In genomic region chr2:44578401-44579135, GRCh38 we compare ENCODE assay signal across 9 cellular contexts.
A peak's percentile ranks its signal among the peaks of the same experiment; 100 is the strongest.
DNase-seq lines count a peak whose midpoint lies in the region; ATAC-seq, FAIRE-seq and TF ChIP-seq lines count a peak whose summit lies in the region.
"Had no signal": no experiment of that assay in that cellular context is flagged by ENCODE, and none has a peak within 500 bp of the region (broad histone marks: within the 10 kb centered on the region; RNA-seq: fewer than 3 reads in every experiment).

No MANE protein-coding gene starts in this region.

- intact Hi-C loops in Caco-2 (cut with micrococcal nuclease; ENCODE audit: unreplicated experiment), result no loop called here

- no peaks in the 10 kb centered on the region for H3K27me3 Mint-ChIP-seq in Caco-2 (ENCODE audit: insufficient read depth, unreplicated experiment)

- POLR2A ChIA-PET in Caco-2 (lab: Charles Lee), result interaction anchor here (0.7 to 1.0 kb wide), 2 partner anchors 12 to 44 kb away, joined by 3 to 5 read pairs; no protein-coding TSS in a partner anchor
- POLR2A ChIA-PET in RWPE1 (lab: Yijun Ruan, JAX; ENCODE audit: low non-redundant PET), result no interaction called here

- in situ Hi-C loops in HAP-1 (cut with MboI; ENCODE audit: low sequenced_read_pairs), result no loop called here

- H3K27ac ChIP-seq in RWPE1 (no peak overlapping the region), keratinocyte (ENCODE audit: control insufficient read depth, insufficient read depth, low read length) (peak overlapping the region; percentile 62)

- H3K36me3 ChIP-seq in Caco-2 (ENCODE audit: control insufficient read depth, insufficient read depth, low read length) (no peaks in the 10 kb centered on the region), keratinocyte (ENCODE audit: control insufficient read depth in 2 of 2, extremely low read depth in 1 of 2, insufficient read depth in 2 of 2, low read length in 2 of 2) (no peaks in the 10 kb centered on the region), HAP-1 (replicated peaks) (no peaks in the 10 kb centered on the region)

- H3K27ac Mint-ChIP-seq in Caco-2 (ENCODE audit: unreplicated experiment), result peak overlapping the region; percentile 74

- H3K79me2 ChIP-seq in keratinocyte (ENCODE audit: control insufficient read depth, insufficient read depth, low read length), result no peaks in the 10 kb centered on the region

- H3K9me3 ChIP-seq in Caco-2, result no peaks in the 10 kb centered on the region
- no peaks in the 10 kb centered on the region for H3K9me3 ChIP-seq in keratinocyte (ENCODE audit: control insufficient read depth, low read depth, low read length)
- H3K9me3 ChIP-seq in HAP-1, result no peaks in the 10 kb centered on the region

- BruUV-seq in Caco-2 (replicated peaks; lab: Mats Ljungman, UMichigan), result no TSS peak

- peak; percentile 78 for FAIRE-seq in keratinocyte (lab: Jason Lieb, UNC)
- FAIRE-seq: TTC549 had no signal

- no peaks in the 10 kb centered on the region for H4K20me1 ChIP-seq in keratinocyte (ENCODE audit: control insufficient read depth, extremely low read depth, insufficient read depth, low read length)

- H3K4me3 ChIP-seq in Caco-2 (ENCODE audit: low read depth, low read length) (no peak overlapping the region), keratinocyte (ENCODE audit: control insufficient read depth in 2 of 3, extremely low read depth in 1 of 3, insufficient read depth in 2 of 3, low read depth in 1 of 3, low read length in 3 of 3) (peak overlapping the region in 2 of 3 experiments; percentile 31 to 53), HAP-1 (no peak overlapping the region)

- peak overlapping the region; percentile 10 for H3K9ac ChIP-seq in keratinocyte (ENCODE audit: control insufficient read depth, extremely low read depth, insufficient read depth, low read length)

- H3K9me1 ChIP-seq in keratinocyte (ENCODE audit: control insufficient read depth, extremely low read depth, insufficient read depth, low read length), result no peaks in the 10 kb centered on the region

- H3K27me3 ChIP-seq in Caco-2 (replicated peaks; ENCODE audit: control insufficient read depth, insufficient read depth, low read length) (no peaks in the 10 kb centered on the region), keratinocyte (ENCODE audit: control insufficient read depth, extremely low read depth, insufficient read depth, low read length) (no peaks in the 10 kb centered on the region), HAP-1 (ENCODE audit: low read depth) (no peaks in the 10 kb centered on the region)

- dilution Hi-C loops in keratinocyte (cut with MboI; ENCODE audit: extremely low pct_ligation_motif_present, low sequenced_read_pairs), result no loop called here

- no peak for TF ChIP-seq CTCF in Caco-2 (IDR thresholded peaks at IDR 0.05; ENCODE audit: insufficient read depth in 1 of 2, low read depth in 1 of 2, low read length in 1 of 2, severe bottlenecking in 1 of 2, unreplicated experiment in 1 of 2)
- no peak for TF ChIP-seq CTCF in RWPE1 (conservative IDR thresholded peaks at IDR 0.05; ENCODE audit: low read depth)
- no peak for TF ChIP-seq CTCF in keratinocyte (optimal IDR thresholded peaks at IDR 0.05 in 1 of 3, IDR thresholded peaks at IDR 0.05 in 1 of 3, conservative IDR thresholded peaks at IDR 0.05 in 1 of 3; ENCODE audit: extremely low read depth in 1 of 3, insufficient read depth in 2 of 3, low read length in 3 of 3)

- H3K4me1 ChIP-seq in Caco-2 (peaks cover 77% of the 10 kb centered on the region), keratinocyte (ENCODE audit: control insufficient read depth, extremely low read depth, insufficient read depth, low read length) (peaks cover 35% of the 10 kb centered on the region), HAP-1 (no peaks in the 10 kb centered on the region)

- no peak overlapping the region for H3K4me3 Mint-ChIP-seq in Caco-2 (ENCODE audit: unreplicated experiment)

- no peak for DNase-seq in Caco-2
- DNase-seq in RWPE1 (ENCODE audit: low spot score), result peak; percentile 71
- DNase-seq in keratinocyte (ENCODE audit: low read depth, low spot score), result peak; percentile 68
- no peak for DNase-seq in DMS 273 (lab: John Stamatoyannopoulos, UW; ENCODE audit: unreplicated experiment)
- DNase-seq in HAP-1 (ENCODE audit: low spot score in 2 of 2), result no peak
- DNase-seq in stimulated activated CD4-positive, alpha-beta T cell treated with anti-CD3 and anti-CD28 coated beads, Interleukin-4, amount 100 ng/mL, for 1 hour, result no peak

- H2AFZ ChIP-seq in keratinocyte (ENCODE audit: control insufficient read depth, low read length), result no peak overlapping the region

- peaks cover 53% of the 10 kb centered on the region for H3K4me1 Mint-ChIP-seq in Caco-2 (ENCODE audit: low read depth, unreplicated experiment)

- H3K36me3 Mint-ChIP-seq in Caco-2 (ENCODE audit: insufficient read depth, unreplicated experiment), result peaks cover 7% of the 10 kb centered on the region

- no peaks in the 10 kb centered on the region for H3K9me3 Mint-ChIP-seq in Caco-2 (ENCODE audit: unreplicated experiment)

- peak; percentile 59 for ATAC-seq in GM21825 (IDR thresholded peaks at IDR 0.05; ENCODE audit: unreplicated experiment)
- no peak for ATAC-seq in HG02970 (IDR thresholded peaks at IDR 0.05; ENCODE audit: low FRiP score, unreplicated experiment)

- peak overlapping the region; percentile 80 for H3K4me2 ChIP-seq in keratinocyte (ENCODE audit: control insufficient read depth, extremely low read depth, insufficient read depth, low read depth, low read length)

- CTCF ChIA-PET in Caco-2 (lab: Charles Lee), result interaction anchor here (1.1 kb wide), 1 partner anchor 99 kb away, joined by 6 read pairs; no protein-coding TSS in a partner anchor
- CTCF ChIA-PET in RWPE1 (lab: Yijun Ruan, JAX), result interaction anchor here (0.7 to 1.1 kb wide), 2 partner anchors 99 to 199 kb away, joined by 3 to 4 read pairs; no protein-coding TSS in a partner anchor

Comparison
In these comparisons a context has a peak if more than half of its experiments do, and no peak if none do; other contexts are left out.
1. DNase-seq: peak in RWPE1 (single experiment) and keratinocyte (single experiment); none in Caco-2 (0 of 2), DMS 273 (single experiment), HAP-1 (0 of 2) and stimulated activated CD4-positive, alpha-beta T cell treated with anti-CD3 and anti-CD28 coated beads, Interleukin-4, amount 100 ng/mL, for 1 hour (single experiment).
2. H3K4me3 ChIP-seq: peak in keratinocyte (2 of 3); none in Caco-2 (single experiment) and HAP-1 (single experiment).